Comparison of ENCODE assay signal across 8 cellular contexts in genomic region chr1:172089768-172090510, GRCh38.
DNase-seq lines count a peak whose midpoint lies in the region; ATAC-seq lines count a peak whose summit lies in the region.

No MANE protein-coding gene starts in this region.

- intact Hi-C loops in CD4-positive, alpha-beta memory T cell (cut with micrococcal nuclease): loop anchor here (1.0 to 2.0 kb wide), 4 partner anchors 45 to 354 kb away; partner anchors contain the start of gene PIGC

- peaks cover 3 to 6% (median 4%) of the 10 kb centered on the region in 4 donors for H3K4me1 Mint-ChIP-seq in CD4-positive, alpha-beta memory T cell

- peak; percentile 42 to 57 (median 49) for DNase-seq in CD4-positive, alpha-beta memory T cell
- peak; percentile 12 for DNase-seq in HCEC 1CT
- peak; percentile 17 to 70 (median 27) for DNase-seq in T-helper 1 cell
- DNase-seq in amniotic epithelial cell (ENCODE audit: low read depth): peak; percentile 69
- peak; percentile 75 for DNase-seq in iPS-NIHi7 (ENCODE audit: extremely low spot score)
- peak; percentile 46 to 55 for DNase-seq in stimulated activated CD4-positive, alpha-beta T cell treated with anti-CD3 and anti-CD28 coated beads, Interleukin-4, amount 100 ng/mL, for 4 hours
- DNase-seq in GM19238 (ENCODE audit: insufficient read length, low spot score): no peak

- no peaks in the 10 kb centered on the region for H3K9me3 Mint-ChIP-seq in CD4-positive, alpha-beta memory T cell

- ATAC-seq in HG03025 (IDR thresholded peaks at IDR 0.05; ENCODE audit: low FRiP score, unreplicated experiment): no peak

- CTCF ChIA-PET in CD4-positive, alpha-beta memory T cell (lab: Charles Lee; ENCODE audit: partially characterized antibody): interaction anchor here (0.7 to 2.9 kb wide), 21 partner anchors 9 to 605 kb away, joined by 3 to 57 read pairs (median 4); no protein-coding TSS in a partner anchor

- H3K4me3 Mint-ChIP-seq in CD4-positive, alpha-beta memory T cell: peak overlapping the region in 1 of 8 donors; percentile 18

- POLR2A ChIA-PET in CD4-positive, alpha-beta memory T cell (lab: Charles Lee; ENCODE audit: partially characterized antibody): no interaction called here

- no peaks in the 10 kb centered on the region for H3K9me3 ChIP-seq in CD4-positive, alpha-beta memory T cell (ENCODE audit: control insufficient read depth in 1 of 2, low read length in 2 of 2)

- H3K27me3 ChIP-seq in CD4-positive, alpha-beta memory T cell (ENCODE audit: insufficient read depth, low read length): no peaks in the 10 kb centered on the region

- H3K36me3 Mint-ChIP-seq in CD4-positive, alpha-beta memory T cell: no peaks in the 10 kb centered on the region

- no peaks in the 10 kb centered on the region for H3K36me3 ChIP-seq in CD4-positive, alpha-beta memory T cell (ENCODE audit: insufficient read depth, low read length)

- H3K27ac Mint-ChIP-seq in CD4-positive, alpha-beta memory T cell: peak overlapping the region in 1 of 7 donors; percentile 73

- peaks cover 0 to 2% of the 10 kb centered on the region in 2 donors for H3K27me3 Mint-ChIP-seq in CD4-positive, alpha-beta memory T cell

- no peak overlapping the region for H3K27ac ChIP-seq in CD4-positive, alpha-beta memory T cell (ENCODE audit: low read depth, low read length)

- H3K4me1 ChIP-seq in CD4-positive, alpha-beta memory T cell (ENCODE audit: insufficient read depth, low read length): no peaks in the 10 kb centered on the region

- no peak overlapping the region for H3K4me3 ChIP-seq in CD4-positive, alpha-beta memory T cell (ENCODE audit: low read length in 2 of 2)
